6 cellular contexts compared by ENCODE assay signal in genomic region chr5:243648-244367, GRCh38. TPM values are rescaled to one million over a fixed set of nuclear protein-coding genes. Genes with fewer than 3 reads are reported as not detected.
"Had no signal": no experiment of that assay in that cellular context is flagged by ENCODE, and none has a peak within 500 bp of the region (broad histone marks: within the 10 kb centered on the region; RNA-seq: fewer than 3 reads in every experiment).

No MANE protein-coding gene starts in this region.

RNA-seq across cellular contexts. Expression of gene LRRC14B, which starts 52.5 kb away (rescaled TPM):
- total RNA-seq: gastroesophageal sphincter; left colon; lower lobe of right lung; T-helper 1 cell treated with Interleukin-12 subunit alpha and Interleukin-12 subunit beta and Interleukin-4 antibody, amounts not matched to agents 30 ng/mL and 1 ng/mL, for 36 hours; thoracic aorta; upper lobe of right lung had no signal
